Comparison of ENCODE assay signal across 8 cellular contexts in the genomic region with DNA sequence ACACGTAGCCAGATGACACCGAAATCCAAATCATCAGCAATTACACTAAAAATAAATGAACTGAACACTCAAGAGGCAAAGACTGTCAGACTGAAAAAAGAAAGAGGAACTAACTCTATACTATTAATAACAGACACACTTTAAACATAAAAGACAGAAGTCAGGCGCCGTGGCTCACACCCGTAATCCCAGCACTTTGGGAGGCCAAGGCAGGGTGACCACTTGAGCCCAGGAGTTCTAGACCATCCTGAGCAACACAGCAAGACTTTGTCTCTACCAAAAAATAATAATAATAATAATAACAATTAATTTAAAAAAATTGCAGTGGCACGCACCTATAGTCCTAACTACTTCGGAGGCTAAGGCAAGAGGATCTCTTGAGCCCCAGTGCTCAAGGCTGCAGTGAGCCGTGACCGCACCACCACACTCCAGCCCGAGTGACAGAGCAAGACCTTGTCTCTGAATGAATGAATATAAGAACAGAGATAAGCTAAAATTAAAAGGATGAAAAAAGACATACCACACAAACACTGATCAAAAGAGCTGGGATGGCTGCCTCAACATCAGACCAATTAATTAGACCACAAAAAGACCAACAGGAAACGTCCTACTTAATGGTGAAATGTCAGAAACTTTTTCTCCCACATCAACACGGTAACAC. TPM values are rescaled to one million over a fixed set of nuclear protein-coding genes. Genes with fewer than 3 reads are reported as not detected.
DNase-seq lines count a peak whose midpoint lies in the region; ATAC-seq and TF ChIP-seq lines count a peak whose summit lies in the region.

No MANE protein-coding gene starts in this region.

- no peaks in the 10 kb centered on the region for H3K4me1 ChIP-seq in colonic mucosa

- H3K36me3 Mint-ChIP-seq in CD4-positive, alpha-beta T cell (ENCODE audit: low read depth): peaks cover 55% of the 10 kb centered on the region
- H3K36me3 Mint-ChIP-seq in activated CD8-positive, alpha-beta T cell treated with anti-CD3 and anti-CD28 coated beads, Interleukin-2, amount 10 ng/mL, durations not matched to agents 7 days and 5 days (ENCODE audit: low read depth): peaks cover 70% of the 10 kb centered on the region

- H3K9me3 Mint-ChIP-seq in CD4-positive, alpha-beta T cell: no peaks in the 10 kb centered on the region
- no peaks in the 10 kb centered on the region for H3K9me3 Mint-ChIP-seq in activated CD8-positive, alpha-beta T cell treated with anti-CD3 and anti-CD28 coated beads, Interleukin-2, amount 10 ng/mL, durations not matched to agents 7 days and 5 days (ENCODE audit: insufficient read depth)

- peak overlapping the region; percentile 66 for H3K27ac Mint-ChIP-seq in CD4-positive, alpha-beta T cell
- peak overlapping the region; percentile 44 for H3K27ac Mint-ChIP-seq in activated CD8-positive, alpha-beta T cell treated with anti-CD3 and anti-CD28 coated beads, Interleukin-2, amount 10 ng/mL, durations not matched to agents 7 days and 5 days

- TF ChIP-seq CTCF in CD4-positive, alpha-beta T cell (IDR thresholded peaks at IDR 0.05): no peak
- TF ChIP-seq CTCF in colonic mucosa (IDR thresholded peaks at IDR 0.05): no peak

- no peak for ATAC-seq in CD4-positive, alpha-beta T cell (ENCODE audit: poor library complexity)
- ATAC-seq in GM19395 (IDR thresholded peaks at IDR 0.05; ENCODE audit: unreplicated experiment): peak; percentile 81
- peak; percentile 66 for ATAC-seq in HG03196 (IDR thresholded peaks at IDR 0.05; ENCODE audit: unreplicated experiment)
- no peak for ATAC-seq in activated CD8-positive, alpha-beta T cell treated with anti-CD3 and anti-CD28 coated beads, Interleukin-2, amount 10 ng/mL, durations not matched to agents 7 days and 5 days
- no peak for ATAC-seq in Right ventricle myocardium superior (ENCODE audit: poor library complexity)

- POLR2A ChIA-PET in CD4-positive, alpha-beta T cell (lab: Charles Lee): no interaction called here
- POLR2A ChIA-PET in activated CD8-positive, alpha-beta T cell treated with anti-CD3 and anti-CD28 coated beads, Interleukin-2, amount 10 ng/mL, durations not matched to agents 7 days and 5 days (lab: Charles Lee): no interaction called here

- no peaks in the 10 kb centered on the region for H3K27me3 ChIP-seq in CD4-positive, alpha-beta T cell (ENCODE audit: control insufficient read depth, insufficient read depth, low read length)
- no peaks in the 10 kb centered on the region for H3K27me3 ChIP-seq in colonic mucosa

- no peak overlapping the region for H3K4me3 ChIP-seq in colonic mucosa

- H3K4me3 Mint-ChIP-seq in CD4-positive, alpha-beta T cell: peak overlapping the region; percentile 42
- no peak overlapping the region for H3K4me3 Mint-ChIP-seq in activated CD8-positive, alpha-beta T cell treated with anti-CD3 and anti-CD28 coated beads, Interleukin-2, amount 10 ng/mL, durations not matched to agents 7 days and 5 days

- CTCF ChIA-PET in CD4-positive, alpha-beta T cell (lab: Charles Lee): no interaction called here
- CTCF ChIA-PET in activated CD8-positive, alpha-beta T cell treated with anti-CD3 and anti-CD28 coated beads, Interleukin-2, amount 10 ng/mL, durations not matched to agents 7 days and 5 days (lab: Charles Lee): interaction anchor here (0.6 to 1.3 kb wide), 3 partner anchors 51 to 141 kb away, joined by 3 to 4 read pairs (median 3); no protein-coding TSS in a partner anchor

- H3K9ac ChIP-seq in colonic mucosa (ENCODE audit: low read depth in 2 of 2, low read length in 2 of 2): no peak overlapping the region

- peaks cover 32% of the 10 kb centered on the region for H3K4me1 Mint-ChIP-seq in CD4-positive, alpha-beta T cell (ENCODE audit: low read depth)
- H3K4me1 Mint-ChIP-seq in activated CD8-positive, alpha-beta T cell treated with anti-CD3 and anti-CD28 coated beads, Interleukin-2, amount 10 ng/mL, durations not matched to agents 7 days and 5 days (ENCODE audit: low read depth): peaks cover 41% of the 10 kb centered on the region

- H3K27ac ChIP-seq in CD4-positive, alpha-beta T cell (ENCODE audit: low read depth, low read length): no peak overlapping the region
- no peak overlapping the region for H3K27ac ChIP-seq in colonic mucosa

- H3K27me3 Mint-ChIP-seq in CD4-positive, alpha-beta T cell: no peaks in the 10 kb centered on the region
- no peaks in the 10 kb centered on the region for H3K27me3 Mint-ChIP-seq in activated CD8-positive, alpha-beta T cell treated with anti-CD3 and anti-CD28 coated beads, Interleukin-2, amount 10 ng/mL, durations not matched to agents 7 days and 5 days (ENCODE audit: low read depth)

- intact Hi-C loops in CD4-positive, alpha-beta T cell (cut with DNase I, micrococcal nuclease): loop anchor here in 1 of 2 experiments (5.0 kb wide), 1 partner anchor 52 kb away; no protein-coding TSS in a partner anchor
- intact Hi-C loops in colonic mucosa (cut with DNase I) (no loop called here), Right ventricle myocardium superior (cut with DNase I) (no loop called here)

- no peaks in the 10 kb centered on the region for H3K9me3 ChIP-seq in CD4-positive, alpha-beta T cell (ENCODE audit: control insufficient read depth, low read length)
- H3K9me3 ChIP-seq in colonic mucosa: no peaks in the 10 kb centered on the region

- no peak for DNase-seq in CD4-positive, alpha-beta T cell
- DNase-seq in activated CD8-positive, alpha-beta T cell treated with anti-CD3 and anti-CD28 coated beads, Interleukin-2, amount 10 ng/mL, durations not matched to agents 7 days and 5 days: no peak
- DNase-seq in colonic mucosa: no peak
- DNase-seq in anterior cingulate cortex (lab: John Stamatoyannopoulos, UW): no peak
- DNase-seq in Right ventricle myocardium superior: no peak
- DNase-seq in activated effector memory CD4-positive, alpha-beta T cell treated with Interleukin-2 at 50 U/mL for 16 hours: no peak

- peaks cover 17% of the 10 kb centered on the region for H3K36me3 ChIP-seq in colonic mucosa

RNA-seq across cellular contexts. Expression of a gene that starts 29.9 kb away (rescaled TPM):
- 100 to 1,000 TPM; 132 to 148 TPM for total RNA-seq in CD4-positive, alpha-beta T cell
- total RNA-seq in activated CD8-positive, alpha-beta T cell treated with anti-CD3 and anti-CD28 coated beads, Interleukin-2, amount 10 ng/mL, durations not matched to agents 7 days and 5 days: 100 to 1,000 TPM; 214 to 217 TPM
- total RNA-seq in colonic mucosa (100 to 1,000 TPM; 137 to 200 TPM), Right ventricle myocardium superior (133 TPM)

RNA-seq across cellular contexts. Expression of a gene that starts 46.6 kb away (rescaled TPM):
- total RNA-seq in CD4-positive, alpha-beta T cell: 10 to 100 TPM; 12.8 to 15.7 TPM
- 10 to 100 TPM; 14.7 to 14.9 TPM for total RNA-seq in activated CD8-positive, alpha-beta T cell treated with anti-CD3 and anti-CD28 coated beads, Interleukin-2, amount 10 ng/mL, durations not matched to agents 7 days and 5 days
- total RNA-seq in colonic mucosa: 10 to 100 TPM; 22.0 to 22.4 TPM
- 15.6 TPM for total RNA-seq in Right ventricle myocardium superior

Comparison
In these comparisons a context has a peak if more than half of its experiments do, and no peak if none do; other contexts are left out.
1. ATAC-seq: peak in GM19395 (single experiment) and HG03196 (single experiment); none in CD4-positive, alpha-beta T cell (single experiment), activated CD8-positive, alpha-beta T cell treated with anti-CD3 and anti-CD28 coated beads, Interleukin-2, amount 10 ng/mL, durations not matched to agents 7 days and 5 days (single experiment) and Right ventricle myocardium superior (single experiment).